15 cellular contexts compared by ENCODE assay signal in genomic region chr3:134464693-134465385, GRCh38. TPM values are rescaled to one million over a fixed set of nuclear protein-coding genes. Genes with fewer than 3 reads are reported as not detected.
A peak's percentile ranks its signal among the peaks of the same experiment; 100 is the strongest.
DNase-seq lines count a peak whose midpoint lies in the region; ATAC-seq and TF ChIP-seq lines count a peak whose summit lies in the region.
"Had no signal": no experiment of that assay in that cellular context is flagged by ENCODE, and none has a peak within 500 bp of the region (broad histone marks: within the 10 kb centered on the region; RNA-seq: fewer than 3 reads in every experiment).

No MANE protein-coding gene starts in this region.

- H3K9me3 Mint-ChIP-seq in activated CD8-positive, alpha-beta T cell treated with anti-CD3 and anti-CD28 coated beads, Interleukin-2, amount 10 ng/mL, durations not matched to agents 7 days and 5 days (ENCODE audit: insufficient read depth): no peaks in the 10 kb centered on the region
- no peaks in the 10 kb centered on the region for H3K9me3 Mint-ChIP-seq in activated CD8-positive, alpha-beta T cell treated with anti-CD3 and anti-CD28 coated beads for 36 hours
- no peaks in the 10 kb centered on the region for H3K9me3 Mint-ChIP-seq in type B pancreatic cell
- H3K9me3 Mint-ChIP-seq: stimulated activated naive CD8-positive, alpha-beta T cell treated with anti-CD3 and anti-CD28 coated beads, Interleukin-15, Interleukin-2, amounts not matched to agents 100 ng/mL and 50 ng/mL, for 24 hours had no signal

- H3K36me3 ChIP-seq in esophagus (ENCODE audit: control insufficient read depth in 2 of 2, insufficient read depth in 2 of 2, low read length in 1 of 2) (no peaks in the 10 kb centered on the region), muscle layer of duodenum (ENCODE audit: control insufficient read depth in 1 of 2, insufficient read depth in 2 of 2, low read length in 2 of 2) (no peaks in the 10 kb centered on the region), prostate gland (no peaks in the 10 kb centered on the region)

- no peak for TF ChIP-seq CTCF in activated CD8-positive, alpha-beta T cell treated with anti-CD3 and anti-CD28 coated beads for 36 hours (IDR thresholded peaks at IDR 0.05)
- no peak for TF ChIP-seq CTCF in type B pancreatic cell (conservative IDR thresholded peaks at IDR 0.05)
- no peak for TF ChIP-seq CTCF in GM10266 (IDR thresholded peaks at IDR 0.05; ENCODE audit: control insufficient read depth, insufficient read depth, low read depth, missing control alignments)
- no peak for TF ChIP-seq CTCF in prostate gland (IDR thresholded peaks at IDR 0.05)

- peaks cover 3% of the 10 kb centered on the region for H3K27me3 Mint-ChIP-seq in activated CD8-positive, alpha-beta T cell treated with anti-CD3 and anti-CD28 coated beads, Interleukin-2, amount 10 ng/mL, durations not matched to agents 7 days and 5 days (ENCODE audit: low read depth)
- H3K27me3 Mint-ChIP-seq in activated CD8-positive, alpha-beta T cell treated with anti-CD3 and anti-CD28 coated beads for 36 hours: peaks cover 6% of the 10 kb centered on the region
- H3K27me3 Mint-ChIP-seq in type B pancreatic cell: peaks cover 4% of the 10 kb centered on the region

- no peak overlapping the region for H3K4me3 ChIP-seq in esophagus (ENCODE audit: low read depth in 1 of 2, low read length in 2 of 2)
- no peak overlapping the region for H3K4me3 ChIP-seq in muscle layer of duodenum (ENCODE audit: low read depth in 1 of 2, low read length in 2 of 2)
- H3K4me3 ChIP-seq in prostate gland: no peak overlapping the region

- no peak overlapping the region for H3K4me3 Mint-ChIP-seq in activated CD8-positive, alpha-beta T cell treated with anti-CD3 and anti-CD28 coated beads, Interleukin-2, amount 10 ng/mL, durations not matched to agents 7 days and 5 days
- no peak overlapping the region for H3K4me3 Mint-ChIP-seq in activated CD8-positive, alpha-beta T cell treated with anti-CD3 and anti-CD28 coated beads for 36 hours
- H3K4me3 Mint-ChIP-seq in type B pancreatic cell: peak overlapping the region; percentile 62
- H3K4me3 Mint-ChIP-seq: stimulated activated naive CD8-positive, alpha-beta T cell treated with anti-CD3 and anti-CD28 coated beads, Interleukin-15, Interleukin-2, amounts not matched to agents 100 ng/mL and 50 ng/mL, for 24 hours had no signal

- H3K27me3 ChIP-seq in esophagus (ENCODE audit: control insufficient read depth in 1 of 2, insufficient read depth in 2 of 2, low read length in 2 of 2) (no peaks in the 10 kb centered on the region), muscle layer of duodenum (ENCODE audit: low read depth, low read length) (no peaks in the 10 kb centered on the region), prostate gland (replicated peaks; ENCODE audit: insufficient read depth) (no peaks in the 10 kb centered on the region)

- ATAC-seq in activated CD8-positive, alpha-beta T cell treated with anti-CD3 and anti-CD28 coated beads, Interleukin-2, amount 10 ng/mL, durations not matched to agents 7 days and 5 days: no peak
- no peak for ATAC-seq in activated CD8-positive, alpha-beta T cell treated with anti-CD3 and anti-CD28 coated beads for 36 hours
- ATAC-seq: HCT116 had no signal

- peak overlapping the region; percentile 57 to 59 for H3K27ac ChIP-seq in esophagus (ENCODE audit: low read depth in 2 of 2, low read length in 1 of 2)
- peak overlapping the region; percentile 53 for H3K27ac ChIP-seq in muscle layer of duodenum (ENCODE audit: low read length)
- H3K27ac ChIP-seq in prostate gland: no peak overlapping the region
- H3K27ac ChIP-seq: 22Rv1, epithelial cell of prostate had no signal

- H3K4me1 Mint-ChIP-seq in activated CD8-positive, alpha-beta T cell treated with anti-CD3 and anti-CD28 coated beads, Interleukin-2, amount 10 ng/mL, durations not matched to agents 7 days and 5 days (ENCODE audit: low read depth): no peaks in the 10 kb centered on the region
- H3K4me1 Mint-ChIP-seq in activated CD8-positive, alpha-beta T cell treated with anti-CD3 and anti-CD28 coated beads for 36 hours (ENCODE audit: low read depth): no peaks in the 10 kb centered on the region
- peaks cover 40% of the 10 kb centered on the region for H3K4me1 Mint-ChIP-seq in type B pancreatic cell (ENCODE audit: unreplicated experiment)

- H3K36me3 Mint-ChIP-seq in activated CD8-positive, alpha-beta T cell treated with anti-CD3 and anti-CD28 coated beads, Interleukin-2, amount 10 ng/mL, durations not matched to agents 7 days and 5 days (ENCODE audit: low read depth): no peaks in the 10 kb centered on the region
- H3K36me3 Mint-ChIP-seq in activated CD8-positive, alpha-beta T cell treated with anti-CD3 and anti-CD28 coated beads for 36 hours (ENCODE audit: low read depth): no peaks in the 10 kb centered on the region
- H3K36me3 Mint-ChIP-seq in type B pancreatic cell: no peaks in the 10 kb centered on the region

- no peak for TF ChIP-seq POLR2A in prostate gland (IDR thresholded peaks at IDR 0.05)

- peak; percentile 4 for DNase-seq in activated CD8-positive, alpha-beta T cell treated with anti-CD3 and anti-CD28 coated beads, Interleukin-2, amount 10 ng/mL, durations not matched to agents 7 days and 5 days
- DNase-seq in activated CD8-positive, alpha-beta T cell treated with anti-CD3 and anti-CD28 coated beads for 36 hours: no peak
- DNase-seq in type B pancreatic cell (ENCODE audit: extremely low spot score, unreplicated experiment) (no peak), GM10266 (ENCODE audit: extremely low spot score) (no peak), prostate gland (ENCODE audit: low spot score) (no peak), EL (no peak)
- DNase-seq: activated CD8-positive, alpha-beta memory T cell treated with anti-CD3 and anti-CD28 coated beads, Interleukin-2, amount 50 U/mL, for 4 hours; NCI-H2107; stimulated activated CD4-positive, alpha-beta T cell treated with anti-CD3 and anti-CD28 coated beads, Interleukin-4, amount 100 ng/mL, for 24 hours had no signal

- CTCF ChIA-PET in activated CD8-positive, alpha-beta T cell treated with anti-CD3 and anti-CD28 coated beads, Interleukin-2, amount 10 ng/mL, durations not matched to agents 7 days and 5 days (lab: Charles Lee): interaction anchor here (1.0 kb wide), 1 partner anchor 9 kb away, joined by 3 read pairs; no protein-coding TSS in a partner anchor
- CTCF ChIA-PET in activated CD8-positive, alpha-beta T cell treated with anti-CD3 and anti-CD28 coated beads for 36 hours (lab: Charles Lee): no interaction called here

- intact Hi-C loops in activated CD8-positive, alpha-beta T cell treated with anti-CD3 and anti-CD28 coated beads for 36 hours (cut with micrococcal nuclease): no loop called here
- intact Hi-C loops in prostate gland (cut with DNase I): no loop called here

- H3K4me1 ChIP-seq in esophagus (ENCODE audit: control insufficient read depth in 2 of 2, insufficient read depth in 2 of 2, low read length in 1 of 2) (peaks cover 0 to 4% of the 10 kb centered on the region in 2 donors), muscle layer of duodenum (ENCODE audit: control insufficient read depth in 1 of 2, insufficient read depth in 2 of 2, low read length in 2 of 2) (peaks cover 6 to 23% of the 10 kb centered on the region in 2 donors), prostate gland (replicated peaks) (no peaks in the 10 kb centered on the region)

- H3K9me3 ChIP-seq in esophagus (ENCODE audit: control insufficient read depth in 2 of 2, insufficient read depth in 1 of 2, low read depth in 1 of 2, low read length in 1 of 2) (no peaks in the 10 kb centered on the region), muscle layer of duodenum (ENCODE audit: control insufficient read depth in 1 of 2, low read length in 2 of 2) (no peaks in the 10 kb centered on the region), prostate gland (no peaks in the 10 kb centered on the region)

- POLR2A ChIA-PET in activated CD8-positive, alpha-beta T cell treated with anti-CD3 and anti-CD28 coated beads, Interleukin-2, amount 10 ng/mL, durations not matched to agents 7 days and 5 days (lab: Charles Lee): no interaction called here
- POLR2A ChIA-PET in activated CD8-positive, alpha-beta T cell treated with anti-CD3 and anti-CD28 coated beads for 36 hours (lab: Charles Lee): no interaction called here

- H3K27ac Mint-ChIP-seq in activated CD8-positive, alpha-beta T cell treated with anti-CD3 and anti-CD28 coated beads, Interleukin-2, amount 10 ng/mL, durations not matched to agents 7 days and 5 days: no peak overlapping the region
- no peak overlapping the region for H3K27ac Mint-ChIP-seq in activated CD8-positive, alpha-beta T cell treated with anti-CD3 and anti-CD28 coated beads for 36 hours
- peak overlapping the region; percentile 85 for H3K27ac Mint-ChIP-seq in type B pancreatic cell
- H3K27ac Mint-ChIP-seq: stimulated activated naive CD8-positive, alpha-beta T cell treated with anti-CD3 and anti-CD28 coated beads, Interleukin-15, Interleukin-2, amounts not matched to agents 100 ng/mL and 50 ng/mL, for 24 hours had no signal

- 70 to 79% methylated on average over 8 of the region's 8 CpGs for WGBS in esophagus, 2 donors
- 72% methylated on average over 8 of the region's 8 CpGs for WGBS in prostate gland

RNA-seq across cellular contexts. Expression of gene ANAPC13, which starts 20.9 kb away (rescaled TPM):
- 10 to 100 TPM; 24.9 to 25.3 TPM for total RNA-seq in activated CD8-positive, alpha-beta T cell treated with anti-CD3 and anti-CD28 coated beads, Interleukin-2, amount 10 ng/mL, durations not matched to agents 7 days and 5 days
- total RNA-seq in activated CD8-positive, alpha-beta T cell treated with anti-CD3 and anti-CD28 coated beads for 36 hours: 10 to 100 TPM; 27.3 to 28.0 TPM
- 10 to 100 TPM; 15.7 to 33.0 TPM for polyA plus RNA-seq in esophagus
- total RNA-seq in type B pancreatic cell (ENCODE audit: low replicate concordance): 47.8 and 57.0 TPM in 2 replicates
- 10 to 100 TPM; 40.2 to 83.2 TPM for total RNA-seq in prostate gland

RNA-seq across cellular contexts. Expression of gene CEP63, which starts 21.0 kb away (rescaled TPM):
- total RNA-seq in activated CD8-positive, alpha-beta T cell treated with anti-CD3 and anti-CD28 coated beads, Interleukin-2, amount 10 ng/mL, durations not matched to agents 7 days and 5 days: 10 to 100 TPM; 26.5 to 27.7 TPM
- total RNA-seq in activated CD8-positive, alpha-beta T cell treated with anti-CD3 and anti-CD28 coated beads for 36 hours: 10 to 100 TPM; 25.3 to 27.0 TPM
- polyA plus RNA-seq in esophagus: 10 to 100 TPM; 10.1 to 11.7 TPM
- total RNA-seq in type B pancreatic cell (ENCODE audit: low replicate concordance): 14.5 and 22.8 TPM in 2 replicates
- 10 to 100 TPM; 35.2 to 60.1 TPM for total RNA-seq in prostate gland

Comparison
In these comparisons a context has a peak if more than half of its experiments do, and no peak if none do; other contexts are left out.
1. H3K27ac ChIP-seq: peak in esophagus (2 of 2) and muscle layer of duodenum (single experiment); none in prostate gland (0 of 2).